Comparison of ENCODE assay signal across 8 cellular contexts in the genomic region with DNA sequence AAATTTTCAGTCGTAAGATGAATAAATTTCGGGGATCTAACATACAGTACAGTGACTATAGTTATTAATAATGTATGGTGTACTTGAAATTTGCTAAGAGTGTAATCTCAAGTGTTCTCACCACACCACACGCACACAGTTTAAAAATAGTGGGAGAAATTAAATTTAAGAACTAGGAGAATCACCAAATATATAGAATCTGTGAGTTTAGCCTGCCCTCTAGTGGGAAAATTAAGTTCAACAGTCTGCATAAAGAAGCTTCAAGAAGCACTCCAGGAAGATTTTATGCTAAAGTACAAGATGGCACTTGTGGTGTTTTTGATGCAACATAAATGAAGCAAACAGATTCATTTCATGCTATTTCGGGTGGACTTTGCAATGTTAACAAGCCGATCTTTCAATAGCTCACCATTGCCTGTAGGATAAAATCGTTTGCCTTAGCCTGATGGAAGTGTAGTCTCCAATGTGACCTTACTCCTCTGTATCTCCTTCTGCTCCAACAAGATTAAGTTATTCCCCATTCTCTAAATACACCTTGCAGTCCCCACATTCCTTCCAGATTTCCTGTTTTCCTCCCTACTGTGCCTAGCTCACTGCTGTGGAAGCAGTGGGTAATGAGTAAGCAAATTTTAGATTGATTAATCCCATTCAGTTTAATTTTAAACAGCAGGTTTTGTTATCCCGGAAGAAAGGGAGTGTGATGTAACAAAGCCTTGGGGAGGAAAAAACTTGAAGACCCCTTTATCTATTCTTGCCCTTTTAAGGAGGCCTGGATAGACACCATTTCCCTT. TPM values are rescaled to one million over a fixed set of nuclear protein-coding genes. Genes with fewer than 3 reads are reported as not detected.
DNase-seq lines count a peak whose midpoint lies in the region; FAIRE-seq and TF ChIP-seq lines count a peak whose summit lies in the region.

No MANE protein-coding gene starts in this region.

- POLR2A ChIA-PET in CD8-positive, alpha-beta memory T cell (lab: Charles Lee) = interaction anchor here (0.7 to 2.2 kb wide), 7 partner anchors 9 to 72 kb away, joined by 3 to 11 read pairs (median 6); a partner anchor contains a TSS
- POLR2A ChIA-PET in HEK293T (lab: Yijun Ruan, JAX) = interaction anchor here (1.1 kb wide), 1 partner anchor 13 kb away, joined by 6 read pairs; a partner anchor contains a TSS

- peaks cover 0 to 7% (median 2%) of the 10 kb centered on the region in 5 donors for H3K9me3 Mint-ChIP-seq in CD8-positive, alpha-beta memory T cell

- in situ Hi-C loops in HAP-1 (cut with MboI; ENCODE audit: low sequenced_read_pairs) (loop anchor here (5.0 to 25.0 kb wide), 3 partner anchors 56 to 641 kb away; a partner anchor contains a TSS), astrocyte of the spinal cord (cut with HindIII; ENCODE audit: low sequenced_read_pairs) (no loop called here)

- H3K4me3 ChIP-seq in CD8-positive, alpha-beta memory T cell (ENCODE audit: low read length) = no peak overlapping the region
- H3K4me3 ChIP-seq in HAP-1 (no peak overlapping the region), astrocyte of the spinal cord (ENCODE audit: low read depth, low read length) (no peak overlapping the region)

- CTCF ChIA-PET in CD8-positive, alpha-beta memory T cell (lab: Charles Lee) = interaction anchor here (0.7 to 18.2 kb wide), 26 partner anchors 9 to 245 kb away, joined by 3 to 496 read pairs (median 4); a partner anchor contains a TSS
- CTCF ChIA-PET in HEK293T (lab: Yijun Ruan, JAX) = interaction anchor here (0.6 to 4.2 kb wide), 19 partner anchors 9 to 245 kb away, joined by 3 to 51 read pairs (median 3); a partner anchor contains a TSS

- no peaks in the 10 kb centered on the region for H3K27me3 ChIP-seq in CD8-positive, alpha-beta memory T cell (ENCODE audit: insufficient read depth, low read length, poor library complexity, severe bottlenecking)
- no peaks in the 10 kb centered on the region for H3K27me3 ChIP-seq in HAP-1 (ENCODE audit: low read depth)

- H3K27ac Mint-ChIP-seq in CD8-positive, alpha-beta memory T cell = peak overlapping the region in 6 of 8 donors; percentile 18 to 90 (median 80)

- H3K36me3 Mint-ChIP-seq in CD8-positive, alpha-beta memory T cell = peaks cover 0 to 12% (median 0%) of the 10 kb centered on the region in 3 donors

- peak overlapping the region in 4 of 7 donors; percentile 3 to 87 (median 38) for H3K4me3 Mint-ChIP-seq in CD8-positive, alpha-beta memory T cell

- TF ChIP-seq CTCF in astrocyte of the spinal cord (IDR thresholded peaks at IDR 0.05; ENCODE audit: low read depth, low read length) = peak; percentile 56

- no peaks in the 10 kb centered on the region for H3K36me3 ChIP-seq in CD8-positive, alpha-beta memory T cell (ENCODE audit: insufficient read depth, low read length)
- H3K36me3 ChIP-seq in HAP-1 (replicated peaks) = no peaks in the 10 kb centered on the region

- no peaks in the 10 kb centered on the region for H3K9me3 ChIP-seq in CD8-positive, alpha-beta memory T cell (ENCODE audit: low read length)
- no peaks in the 10 kb centered on the region for H3K9me3 ChIP-seq in HAP-1

- H3K27ac ChIP-seq in CD8-positive, alpha-beta memory T cell (ENCODE audit: low read depth, low read length) = no peak overlapping the region

- peaks cover 0 to 13% of the 10 kb centered on the region in 2 donors for H3K27me3 Mint-ChIP-seq in CD8-positive, alpha-beta memory T cell

- H3K4me1 ChIP-seq in CD8-positive, alpha-beta memory T cell (ENCODE audit: insufficient read depth, low read length) = peaks cover 16% of the 10 kb centered on the region
- peaks cover 2% of the 10 kb centered on the region; the same call in 1 of the 2 replicates for H3K4me1 ChIP-seq in HAP-1

- no peak for FAIRE-seq in urothelium cell line (lab: Jason Lieb, UNC)

- DNase-seq in CD8-positive, alpha-beta memory T cell = peak in 2 of 5 donors; percentile 65 to 72
- DNase-seq in HAP-1 (ENCODE audit: low spot score in 2 of 2) = peak; percentile 43 to 67
- DNase-seq in NCI-H524 treated with DMSO at 0.1 percent for 48 hours (lab: John Stamatoyannopoulos, UW) = peak; percentile 56
- DNase-seq in astrocyte of the spinal cord (ENCODE audit: low read depth, low spot score) = peak; percentile 82
- DNase-seq in left kidney (ENCODE audit: low read depth, low spot score) = peak; percentile 86
- peak; percentile 27 for DNase-seq in urothelium cell line (ENCODE audit: low spot score)
- DNase-seq in HEK293T (ENCODE audit: extremely low spot score) = no peak
- no peak for DNase-seq in HuH-7.5 (ENCODE audit: low spot score)

- peaks cover 26 to 34% (median 32%) of the 10 kb centered on the region in 3 donors for H3K4me1 Mint-ChIP-seq in CD8-positive, alpha-beta memory T cell

TF ChIP-seq in HEK293T, 16 proteins besides CTCF, POLR2A, EP300 and RAD21:
- TF ChIP-seq SP1 (IDR thresholded peaks at IDR 0.05) = no peak
- TF ChIP-seq CTBP1 (IDR thresholded peaks at IDR 0.05; ENCODE audit: borderline replicate concordance) = no peak
- no peak for TF ChIP-seq ARNT (IDR thresholded peaks at IDR 0.05)
- no peak for TF ChIP-seq BHLHE40 (IDR thresholded peaks at IDR 0.05; ENCODE audit: borderline replicate concordance)

RNA-seq across cellular contexts. Expression of a gene that starts 8.7 kb away (rescaled TPM):
- total RNA-seq in CD8-positive, alpha-beta memory T cell = 10 to 100 TPM; 19.4 to 19.6 TPM
- 2.9 TPM for polyA plus RNA-seq in CD8-positive, alpha-beta memory T cell

RNA-seq across cellular contexts. Expression of a gene that starts 12.9 kb away (rescaled TPM):
- total RNA-seq in CD8-positive, alpha-beta memory T cell = 10 to 100 TPM; 80.7 TPM
- 13.6 TPM for polyA plus RNA-seq in CD8-positive, alpha-beta memory T cell

Comparison
In these comparisons a context has a peak if more than half of its experiments do, and no peak if none do; other contexts are left out.
1. DNase-seq: peak in HAP-1 (2 of 2), NCI-H524 treated with DMSO at 0.1 percent for 48 hours (single experiment), astrocyte of the spinal cord (single experiment), left kidney (single experiment) and urothelium cell line (single experiment); none in HEK293T (single experiment) and HuH-7.5 (single experiment).